In genomic region chr10:117375360-117376147, GRCh38 we compare ENCODE assay signal across 8 cellular contexts. TPM values are rescaled to one million over a fixed set of nuclear protein-coding genes. Genes with fewer than 3 reads are reported as not detected.
DNase-seq lines count a peak whose midpoint lies in the region; ATAC-seq and TF ChIP-seq lines count a peak whose summit lies in the region.

TSS of gene PDZD8 (minus strand) at chr10:117375440. CDS start at chr10:117375227, 213 bp downstream.

- H3K4me3 ChIP-seq in psoas muscle (peak within 1 kb of the TSS; percentile 90), urinary bladder (ENCODE audit: low read depth, low read length) (peak within 1 kb of the TSS; percentile 91)

- H3K4me1 ChIP-seq in psoas muscle, result peaks cover 30% of the 10 kb centered on the region
- H3K4me1 ChIP-seq in urinary bladder (ENCODE audit: insufficient read depth), result no peaks in the 10 kb centered on the region

- H3K36me3 ChIP-seq in psoas muscle (ENCODE audit: insufficient read depth in 1 of 2, low read depth in 1 of 2) (no peaks in the 10 kb centered on the region), urinary bladder (ENCODE audit: insufficient read depth) (no peaks in the 10 kb centered on the region)

- DNase-seq in NCI-H146 treated with DMSO at 0.1 percent for 48 hours (lab: John Stamatoyannopoulos, UW; ENCODE audit: unreplicated experiment) (peak; percentile 73), T-helper 2 cell (peak; percentile 79 to 93 (median 86)), left ventricle myocardium superior (peak; percentile 99), psoas muscle (peak; percentile 95 to 97)

- peak; percentile 3 for TF ChIP-seq CTCF in psoas muscle (IDR thresholded peaks at IDR 0.05)

- WGBS in psoas muscle, 3 donors, result 0 to 1% (median 1%) methylated on average over 63 to 103 of the region's 103 CpGs
- under 1% methylated on average over 103 of the region's 103 CpGs for WGBS in urinary bladder

- H3K27me3 ChIP-seq in psoas muscle (ENCODE audit: insufficient read depth in 3 of 3, low read length in 2 of 3), result peaks cover 0 to 17% (median 0%) of the 10 kb centered on the region in 3 donors

- intact Hi-C loops in left ventricle myocardium superior (cut with micrococcal nuclease), result no loop called here
- intact Hi-C loops in psoas muscle (cut with DNase I), result no loop called here

- H3K27ac ChIP-seq in angular gyrus (ENCODE audit: low read depth, low read length), result peak within 1 kb of the TSS; percentile 88
- H3K27ac ChIP-seq in psoas muscle, result peak within 1 kb of the TSS; percentile 87
- peak within 1 kb of the TSS; percentile 92 for H3K27ac ChIP-seq in urinary bladder (ENCODE audit: low read depth)

- peak; percentile 90 for ATAC-seq in GM18498 (IDR thresholded peaks at IDR 0.05; ENCODE audit: unreplicated experiment)
- peak; percentile 79 for ATAC-seq in HG02870 (IDR thresholded peaks at IDR 0.05; ENCODE audit: unreplicated experiment)
- ATAC-seq in left ventricle myocardium superior, result peak; percentile 97
- ATAC-seq in psoas muscle, result peak; percentile 96 to 98 (median 96)

- no peaks in the 10 kb centered on the region for H3K9me3 ChIP-seq in psoas muscle

RNA-seq across cellular contexts. Expression of gene PDZD8, which starts in this region (rescaled TPM):
- 18.7 TPM for total RNA-seq in left ventricle myocardium superior
- total RNA-seq in psoas muscle, result 10 to 100 TPM; 18.1 to 20.2 (median 19.4) TPM
- polyA plus RNA-seq in psoas muscle, result 10 to 100 TPM in 1 of 3 donors, 1 to 10 TPM in 2; 3.3 to 20.3 (median 5.0) TPM
- total RNA-seq in urinary bladder, result 28.2 TPM
- polyA plus RNA-seq in urinary bladder, result 14.5 TPM

Comparison
In these comparisons a context has a peak if more than half of its experiments do, and no peak if none do; other contexts are left out.
1. Peak in every context shown above with its lines: DNase-seq, ATAC-seq, H3K4me3 ChIP-seq and H3K27ac ChIP-seq.